ENCODE assay signal across 17 cellular contexts in the genomic region with DNA sequence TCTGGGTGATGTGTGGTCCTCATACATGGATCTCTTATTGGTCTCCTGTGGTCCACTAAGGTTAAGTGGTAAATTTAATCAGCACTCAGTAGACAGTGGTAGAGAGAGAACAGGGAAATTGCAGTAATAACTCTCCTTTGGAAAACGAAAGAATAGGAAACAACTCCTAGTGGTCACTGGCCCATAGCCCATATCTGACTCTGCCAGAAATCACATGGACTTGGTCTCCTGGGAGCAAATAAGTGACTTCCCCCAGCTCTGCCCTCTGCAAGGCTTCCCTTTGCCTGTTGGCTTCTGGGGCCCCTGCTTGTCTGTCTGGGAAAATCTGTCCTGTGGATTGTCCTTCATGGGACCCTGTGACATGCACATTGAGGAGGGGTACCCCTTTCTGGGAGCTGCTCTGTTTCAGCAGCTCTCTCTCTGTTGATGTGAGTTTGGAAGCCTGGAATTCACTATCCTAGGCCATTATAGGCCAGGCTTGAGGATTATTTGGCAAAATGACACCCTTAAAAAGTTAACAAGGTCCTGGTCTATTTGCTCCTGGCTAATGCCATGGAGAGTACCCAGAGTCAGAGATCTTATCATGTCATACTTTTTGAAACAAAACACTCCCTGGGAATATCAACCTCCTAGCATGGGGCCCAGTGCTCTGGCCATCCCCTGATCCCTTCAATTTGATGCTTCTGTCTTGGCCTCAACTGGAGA. TPM values are rescaled to one million over a fixed set of nuclear protein-coding genes. Genes with fewer than 3 reads are reported as not detected.
DNase-seq lines count a peak whose midpoint lies in the region; ATAC-seq and TF ChIP-seq lines count a peak whose summit lies in the region.
"Had no signal": no experiment of that assay in that cellular context is flagged by ENCODE, and none has a peak within 500 bp of the region (broad histone marks: within the 10 kb centered on the region; RNA-seq: fewer than 3 reads in every experiment).

No MANE protein-coding gene starts in this region.

- ATAC-seq in left lobe of liver (peak; percentile 99), GM18502 (IDR thresholded peaks at IDR 0.05; ENCODE audit: poor library complexity, unreplicated experiment) (no peak)
- no peak for ATAC-seq in activated naive CD8-positive, alpha-beta T cell treated with anti-CD3 and anti-CD28 coated beads, Interleukin-2, amount 50 U/mL, for 24 hours
- ATAC-seq: activated T-cell treated with anti-CD3 and anti-CD28 coated beads, Interleukin-2, amount 50 U/mL, for 72 hours; foreskin keratinocyte had no signal

- H3K9me3 ChIP-seq in tibial artery = no peaks in the 10 kb centered on the region

- no peaks in the 10 kb centered on the region for H3K36me3 ChIP-seq in tibial artery

- H3K4me1 Mint-ChIP-seq in activated naive CD8-positive, alpha-beta T cell treated with anti-CD3 and anti-CD28 coated beads, Interleukin-2, amount 50 U/mL, for 24 hours = peaks cover 2% of the 10 kb centered on the region

- H3K27me3 ChIP-seq in tibial artery = no peaks in the 10 kb centered on the region

- H3K9me3 Mint-ChIP-seq in activated naive CD8-positive, alpha-beta T cell treated with anti-CD3 and anti-CD28 coated beads, Interleukin-2, amount 50 U/mL, for 24 hours = no peaks in the 10 kb centered on the region
- H3K9me3 Mint-ChIP-seq: activated T-cell treated with anti-CD3 and anti-CD28 coated beads, Interleukin-2, amount 50 U/mL, for 72 hours had no signal

- peaks cover 0 to 9% (median 4%) of the 10 kb centered on the region in 4 donors for H3K4me1 ChIP-seq in tibial artery
- H3K4me1 ChIP-seq: foreskin keratinocyte had no signal

- DNase-seq in NCI-H2029 (lab: John Stamatoyannopoulos, UW) (peak; percentile 10), NCI-H2029 treated with DMSO at 0.1 percent for 48 hours (lab: John Stamatoyannopoulos, UW) (no peak), astrocyte of the cerebellum (ENCODE audit: low read depth) (peak; percentile 86), left lobe of liver (ENCODE audit: low spot score) (peak; percentile 79), tibial artery (peak; percentile 34 to 66), GOT3 (lab: John Stamatoyannopoulos, UW) (no peak)
- no peak for DNase-seq in activated naive CD8-positive, alpha-beta T cell treated with anti-CD3 and anti-CD28 coated beads, Interleukin-2, amount 50 U/mL, for 24 hours
- DNase-seq: activated B cell treated with CpG ODN at 0.5 μM for 24 hours; activated T-cell treated with anti-CD3 and anti-CD28 coated beads, Interleukin-2, amount 50 U/mL, for 72 hours; foreskin keratinocyte; NCI-H1092; NCI-H526 treated with DMSO at 0.1 percent for 48 hours; posterior cingulate gyrus had no signal

- H3K4me3 Mint-ChIP-seq in activated naive CD8-positive, alpha-beta T cell treated with anti-CD3 and anti-CD28 coated beads, Interleukin-2, amount 50 U/mL, for 24 hours = no peak overlapping the region
- H3K4me3 Mint-ChIP-seq: activated B cell treated with CpG ODN at 0.5 μM for 24 hours; activated T-cell treated with anti-CD3 and anti-CD28 coated beads, Interleukin-2, amount 50 U/mL, for 72 hours had no signal

- H3K4me3 ChIP-seq in astrocyte of the cerebellum (ENCODE audit: low read depth, low read length) (no peak overlapping the region), tibial artery (no peak overlapping the region)

- H3K27ac Mint-ChIP-seq in activated naive CD8-positive, alpha-beta T cell treated with anti-CD3 and anti-CD28 coated beads, Interleukin-2, amount 50 U/mL, for 24 hours = no peak overlapping the region
- H3K27ac Mint-ChIP-seq: activated B cell treated with CpG ODN at 0.5 μM for 24 hours; activated T-cell treated with anti-CD3 and anti-CD28 coated beads, Interleukin-2, amount 50 U/mL, for 72 hours had no signal

- H3K27ac ChIP-seq in tibial artery = no peak overlapping the region
- H3K27ac ChIP-seq: 22Rv1, foreskin keratinocyte had no signal

- no peaks in the 10 kb centered on the region for H3K36me3 Mint-ChIP-seq in activated naive CD8-positive, alpha-beta T cell treated with anti-CD3 and anti-CD28 coated beads, Interleukin-2, amount 50 U/mL, for 24 hours (ENCODE audit: low read depth)

- intact Hi-C loops in tibial artery (cut with DNase I; ENCODE audit: low total_unique reads) = no loop called here

- H3K27me3 Mint-ChIP-seq in activated naive CD8-positive, alpha-beta T cell treated with anti-CD3 and anti-CD28 coated beads, Interleukin-2, amount 50 U/mL, for 24 hours = peaks cover 2% of the 10 kb centered on the region

- in situ Hi-C loops in astrocyte of the cerebellum (cut with HindIII; ENCODE audit: low sequenced_read_pairs) = no loop called here

- TF ChIP-seq CTCF in astrocyte of the cerebellum (IDR thresholded peaks at IDR 0.05; ENCODE audit: low read depth, low read length, missing control alignments) (no peak), tibial artery (IDR thresholded peaks at IDR 0.05) (no peak)

RNA-seq across cellular contexts. Expression of gene HNF1B, which starts 58.0 kb away (rescaled TPM):
- 8.4 TPM for total RNA-seq in left lobe of liver
- total RNA-seq: foreskin keratinocyte, lower leg skin, SK-MEL-5 had no signal

Comparison
In these comparisons a context has a peak if more than half of its experiments do, and no peak if none do; other contexts are left out.
1. DNase-seq: peak in NCI-H2029 (single experiment), astrocyte of the cerebellum (single experiment), left lobe of liver (single experiment) and tibial artery (2 of 2); none in NCI-H2029 treated with DMSO at 0.1 percent for 48 hours (single experiment), activated naive CD8-positive, alpha-beta T cell treated with anti-CD3 and anti-CD28 coated beads, Interleukin-2, amount 50 U/mL, for 24 hours (single experiment) and GOT3 (single experiment).